In genomic region chr2:125656190-125656589, GRCh38 we compare ENCODE assay signal across 15 cellular contexts.
"Had no signal": no experiment of that assay in that cellular context is flagged by ENCODE, and none has a peak within 500 bp of the region (broad histone marks: within the 10 kb centered on the region; RNA-seq: fewer than 3 reads in every experiment).

No MANE protein-coding gene starts in this region.

- DNase-seq: activated CD4-positive, alpha-beta T cell treated with anti-CD3 and anti-CD28 coated beads for 4 hours; activated CD8-positive, alpha-beta memory T cell treated with anti-CD3 and anti-CD28 coated beads, Interleukin-2, amount 50 U/mL, for 48 hours; activated CD8-positive, alpha-beta T cell treated with anti-CD3 and anti-CD28 coated beads, Interleukin-2, amount 10 ng/mL, durations not matched to agents 7 days and 5 days; glutamatergic neuron; left cardiac atrium; midbrain; naive thymus-derived CD4-positive, alpha-beta T cell; nucleus accumbens; small intestine; tibial artery had no signal

- H3K9me3 ChIP-seq: ascending aorta, esophagus muscularis mucosa, right atrium auricular region had no signal

- H3K4me3 ChIP-seq: ascending aorta, esophagus muscularis mucosa, lung, right atrium auricular region, tibial artery had no signal

- FAIRE-seq: bronchial epithelial cell, small intestine had no signal

- H3K27ac ChIP-seq: ascending aorta, esophagus muscularis mucosa, right atrium auricular region, tibial artery had no signal

- H3K4me1 ChIP-seq: ascending aorta, esophagus muscularis mucosa, right atrium auricular region, tibial artery had no signal

- H3K27me3 ChIP-seq: ascending aorta, esophagus muscularis mucosa, right atrium auricular region, tibial artery had no signal

- ATAC-seq: activated CD8-positive, alpha-beta T cell treated with anti-CD3 and anti-CD28 coated beads, Interleukin-2, amount 10 ng/mL, durations not matched to agents 7 days and 5 days; left cardiac atrium; naive thymus-derived CD4-positive, alpha-beta T cell had no signal

- H3K36me3 ChIP-seq: ascending aorta, esophagus muscularis mucosa, right atrium auricular region, tibial artery had no signal
